Comparison of ENCODE assay signal across 12 cellular contexts in the genomic region with DNA sequence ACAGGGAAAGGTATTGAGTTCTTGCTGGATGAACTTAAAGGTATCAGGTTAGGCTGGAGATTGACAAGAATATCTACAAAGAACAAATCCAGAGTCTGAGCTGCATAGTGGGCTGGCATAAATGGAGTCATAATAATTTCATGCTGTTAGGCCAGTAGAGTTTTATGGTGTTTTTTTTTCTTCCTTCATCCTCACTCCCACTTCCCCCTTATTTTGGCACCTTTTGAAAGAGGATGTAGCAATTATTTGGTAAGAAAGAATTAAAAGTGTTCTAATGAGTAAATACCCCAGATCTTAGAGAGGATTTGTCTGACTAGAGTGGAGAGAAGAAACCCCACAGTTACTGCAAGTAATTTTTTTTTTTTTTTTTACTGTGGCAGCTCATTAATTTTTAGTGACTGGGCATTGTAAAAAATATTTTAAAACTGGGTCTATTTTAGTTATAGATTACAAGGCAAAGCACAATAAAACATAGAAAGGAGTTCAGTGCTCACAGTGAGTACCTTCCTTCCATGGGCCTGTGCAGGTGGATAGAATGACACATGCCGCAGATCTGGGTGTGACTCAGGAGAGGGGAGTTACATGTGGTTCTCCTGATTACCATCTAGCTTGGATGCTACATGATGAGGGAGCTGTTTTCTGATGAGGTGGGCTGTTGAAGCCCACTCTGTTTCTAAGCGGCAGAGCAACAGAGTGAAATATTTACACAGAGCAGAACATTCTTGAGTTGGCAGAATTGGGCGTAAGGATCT. TPM values are rescaled to one million over a fixed set of nuclear protein-coding genes. Genes with fewer than 3 reads are reported as not detected.
DNase-seq lines count a peak whose midpoint lies in the region; ATAC-seq, FAIRE-seq and TF ChIP-seq lines count a peak whose summit lies in the region.
"Had no signal": no experiment of that assay in that cellular context is flagged by ENCODE, and none has a peak within 500 bp of the region (broad histone marks: within the 10 kb centered on the region; RNA-seq: fewer than 3 reads in every experiment).

No MANE protein-coding gene starts in this region.

- TF ChIP-seq CTCF in CD14-positive monocyte (IDR thresholded peaks at IDR 0.05) (no peak), MM.1S (IDR thresholded peaks at IDR 0.05; ENCODE audit: low read length) (no peak), keratinocyte (optimal IDR thresholded peaks at IDR 0.05 in 1 of 3, IDR thresholded peaks at IDR 0.05 in 1 of 3, conservative IDR thresholded peaks at IDR 0.05 in 1 of 3; ENCODE audit: extremely low read depth in 1 of 3, insufficient read depth in 2 of 3, low read length in 3 of 3) (no peak), right lobe of liver (IDR thresholded peaks at IDR 0.05) (no peak)

- no peak overlapping the region for H2AFZ ChIP-seq in MM.1S (ENCODE audit: low read length)
- H2AFZ ChIP-seq in keratinocyte (ENCODE audit: control insufficient read depth, low read length): no peak overlapping the region

- H3K4me1 ChIP-seq in MM.1S (ENCODE audit: low read length) (peaks cover 56% of the 10 kb centered on the region), keratinocyte (ENCODE audit: control insufficient read depth, extremely low read depth, insufficient read depth, low read length) (peaks cover 70% of the 10 kb centered on the region), right lobe of liver (peaks cover 0 to 75% (median 19%) of the 10 kb centered on the region in 4 donors)

- FAIRE-seq in keratinocyte (lab: Jason Lieb, UNC) (no peak), urothelium cell line (lab: Jason Lieb, UNC) (no peak)
- FAIRE-seq: H1 had no signal

- H3K4me2 ChIP-seq in MM.1S (ENCODE audit: low read depth, low read length) (peak overlapping the region; percentile 87), keratinocyte (ENCODE audit: control insufficient read depth, extremely low read depth, insufficient read depth, low read depth, low read length) (peak overlapping the region; percentile 43)

- dilution Hi-C loops in keratinocyte (cut with MboI; ENCODE audit: extremely low pct_ligation_motif_present, low sequenced_read_pairs): no loop called here

- no peak for TF ChIP-seq POLR2A in right lobe of liver (IDR thresholded peaks at IDR 0.05)

- no peaks in the 10 kb centered on the region for H3K9me3 Mint-ChIP-seq in CD14-positive monocyte
- H3K9me3 Mint-ChIP-seq in activated CD4-positive, alpha-beta memory T cell treated with anti-CD3 and anti-CD28 coated beads, Interleukin-2, amount 10 ng/mL, durations not matched to agents 7 days and 5 days: no peaks in the 10 kb centered on the region

- DNase-seq in CD14-positive monocyte (ENCODE audit: low spot score) (no peak), MM.1S (no peak), keratinocyte (ENCODE audit: low read depth, low spot score) (no peak), H7 (no peak), right lobe of liver (no peak), SK-N-DZ (ENCODE audit: low spot score) (no peak), urothelium cell line (ENCODE audit: low spot score) (no peak)
- no peak for DNase-seq in activated CD4-positive, alpha-beta memory T cell treated with anti-CD3 and anti-CD28 coated beads, Interleukin-2, amount 10 ng/mL, durations not matched to agents 7 days and 5 days
- DNase-seq: C1 segment of cervical spinal cord, midbrain, tibial artery had no signal

- H3K36me3 ChIP-seq in MM.1S (replicated peaks; ENCODE audit: insufficient read depth, low read length) (peaks cover 8% of the 10 kb centered on the region; the same call in 1 of the 2 replicates), keratinocyte (ENCODE audit: control insufficient read depth in 2 of 2, extremely low read depth in 1 of 2, insufficient read depth in 2 of 2, low read length in 2 of 2) (peaks cover 7 to 11% of the 10 kb centered on the region in 2 experiments), H7 (replicated peaks; ENCODE audit: control insufficient read depth, insufficient read depth, low read length) (peaks cover 2% of the 10 kb centered on the region), right lobe of liver (peaks cover 0 to 4% (median 1%) of the 10 kb centered on the region in 4 donors)

- H3K79me2 ChIP-seq in MM.1S (ENCODE audit: low read length): peaks cover 91% of the 10 kb centered on the region
- peaks cover 60% of the 10 kb centered on the region for H3K79me2 ChIP-seq in keratinocyte (ENCODE audit: control insufficient read depth, insufficient read depth, low read length)

- H3K36me3 Mint-ChIP-seq in CD14-positive monocyte: peaks cover 19 to 33% of the 10 kb centered on the region in 2 donors
- H3K36me3 Mint-ChIP-seq in activated CD4-positive, alpha-beta memory T cell treated with anti-CD3 and anti-CD28 coated beads, Interleukin-2, amount 10 ng/mL, durations not matched to agents 7 days and 5 days (ENCODE audit: low read depth): peaks cover 73% of the 10 kb centered on the region

- H3K27me3 ChIP-seq in MM.1S (replicated peaks; ENCODE audit: insufficient read depth, low read length) (no peaks in the 10 kb centered on the region), keratinocyte (ENCODE audit: control insufficient read depth, extremely low read depth, insufficient read depth, low read length) (no peaks in the 10 kb centered on the region), H7 (ENCODE audit: control insufficient read depth, insufficient read depth, low read length) (peaks cover 2% of the 10 kb centered on the region; the same call in 1 of the 2 replicates), right lobe of liver (no peaks in the 10 kb centered on the region)
- H3K27me3 ChIP-seq: tibial artery had no signal

- no peaks in the 10 kb centered on the region for H4K20me1 ChIP-seq in MM.1S (ENCODE audit: insufficient read depth, low read length)
- peaks cover 3% of the 10 kb centered on the region for H4K20me1 ChIP-seq in keratinocyte (ENCODE audit: control insufficient read depth, extremely low read depth, insufficient read depth, low read length)

- 83% methylated on average over 1 of the region's 3 CpGs for whole genome bisulfite sequencing in right lobe of liver (ENCODE audit: insufficient coverage, low coverage, low lambda C conversion rate, missing lambda C conversion rate)

- H3K27ac ChIP-seq in MM.1S (ENCODE audit: low read length) (peak overlapping the region; percentile 98; the same call in 1 of the 2 replicates), keratinocyte (ENCODE audit: control insufficient read depth, insufficient read depth, low read length) (peak overlapping the region; percentile 41), right lobe of liver (no peak overlapping the region)
- H3K27ac ChIP-seq: tibial artery had no signal

- POLR2A ChIA-PET in activated CD4-positive, alpha-beta memory T cell treated with anti-CD3 and anti-CD28 coated beads, Interleukin-2, amount 10 ng/mL, durations not matched to agents 7 days and 5 days (lab: Charles Lee): interaction anchor here (0.9 to 2.3 kb wide), 7 partner anchors 66 to 214 kb away, joined by 3 to 8 read pairs (median 4); no protein-coding TSS in a partner anchor

- peak overlapping the region; percentile 82 to 92 (median 86) for H3K27ac Mint-ChIP-seq in CD14-positive monocyte
- H3K27ac Mint-ChIP-seq in activated CD4-positive, alpha-beta memory T cell treated with anti-CD3 and anti-CD28 coated beads, Interleukin-2, amount 10 ng/mL, durations not matched to agents 7 days and 5 days: peak overlapping the region; percentile 84

- peak overlapping the region; percentile 11 to 16 for H3K4me3 Mint-ChIP-seq in CD14-positive monocyte
- H3K4me3 Mint-ChIP-seq in activated CD4-positive, alpha-beta memory T cell treated with anti-CD3 and anti-CD28 coated beads, Interleukin-2, amount 10 ng/mL, durations not matched to agents 7 days and 5 days: peak overlapping the region; percentile 57

- H3F3A ChIP-seq in MM.1S (ENCODE audit: insufficient read depth, low read length): peaks cover 91% of the 10 kb centered on the region

- CTCF ChIA-PET in activated CD4-positive, alpha-beta memory T cell treated with anti-CD3 and anti-CD28 coated beads, Interleukin-2, amount 10 ng/mL, durations not matched to agents 7 days and 5 days (lab: Charles Lee): interaction anchor here (1.1 to 1.8 kb wide), 2 partner anchors 68 to 70 kb away, joined by 4 to 7 read pairs; a partner anchor contains a TSS

- H3K9me3 ChIP-seq in MM.1S (replicated peaks; ENCODE audit: insufficient read depth, low read length) (no peaks in the 10 kb centered on the region), keratinocyte (ENCODE audit: control insufficient read depth, low read depth, low read length) (no peaks in the 10 kb centered on the region), right lobe of liver (no peaks in the 10 kb centered on the region)
- H3K9me3 ChIP-seq: tibial artery had no signal

- no peak for ATAC-seq in right lobe of liver

- H3K4me3 ChIP-seq in MM.1S (ENCODE audit: low read length) (peak overlapping the region; percentile 95), keratinocyte (ENCODE audit: control insufficient read depth in 2 of 3, extremely low read depth in 1 of 3, insufficient read depth in 2 of 3, low read depth in 1 of 3, low read length in 3 of 3) (no peak overlapping the region), H7 (ENCODE audit: insufficient read depth, low read depth, low read length) (no peak overlapping the region), right lobe of liver (no peak overlapping the region)
- H3K4me3 ChIP-seq: tibial artery had no signal

- intact Hi-C loops in CD14-positive monocyte (cut with micrococcal nuclease): loop anchor here (2.0 to 10.0 kb wide), 2 partner anchors 70 to 178 kb away; a partner anchor contains a TSS
- intact Hi-C loops in right lobe of liver (cut with DNase I): no loop called here

- H3K9me2 ChIP-seq in MM.1S (replicated peaks; ENCODE audit: insufficient read depth, low read length): no peaks in the 10 kb centered on the region

- peaks cover 80% of the 10 kb centered on the region for H3K4me1 Mint-ChIP-seq in CD14-positive monocyte
- peaks cover 67% of the 10 kb centered on the region for H3K4me1 Mint-ChIP-seq in activated CD4-positive, alpha-beta memory T cell treated with anti-CD3 and anti-CD28 coated beads, Interleukin-2, amount 10 ng/mL, durations not matched to agents 7 days and 5 days

- H3K9ac ChIP-seq in MM.1S (ENCODE audit: low read length) (peak overlapping the region; percentile 100), keratinocyte (ENCODE audit: control insufficient read depth, extremely low read depth, insufficient read depth, low read length) (no peak overlapping the region)

- no peaks in the 10 kb centered on the region for H3K27me3 Mint-ChIP-seq in CD14-positive monocyte (ENCODE audit: low read depth in 3 of 3)
- no peaks in the 10 kb centered on the region for H3K27me3 Mint-ChIP-seq in activated CD4-positive, alpha-beta memory T cell treated with anti-CD3 and anti-CD28 coated beads, Interleukin-2, amount 10 ng/mL, durations not matched to agents 7 days and 5 days

- H3K9me1 ChIP-seq in keratinocyte (ENCODE audit: control insufficient read depth, extremely low read depth, insufficient read depth, low read length): no peaks in the 10 kb centered on the region

RNA-seq across cellular contexts. Expression of a gene that starts 5.2 kb away (rescaled TPM):
- polyA plus RNA-seq in CD14-positive monocyte: 10 to 100 TPM; 17.5 to 23.7 TPM
- total RNA-seq in activated CD4-positive, alpha-beta memory T cell treated with anti-CD3 and anti-CD28 coated beads, Interleukin-2, amount 10 ng/mL, durations not matched to agents 7 days and 5 days: 100 to 1,000 TPM; 148 to 150 TPM
- 52.4 to 66.8 TPM (median 65.2 TPM) in 3 replicates for polyA plus RNA-seq in keratinocyte
- polyA plus RNA-seq in keratinocyte (2011; ENCODE audit: low read depth): 15.3 TPM
- polyA plus RNA-seq in keratinocyte (2011; cell fraction: cytosol; rRNA removed): 32.2 and 50.7 TPM in 2 replicates
- polyA plus RNA-seq in keratinocyte (2011; cell fraction: nucleus; rRNA removed): 92.6 and 101 TPM in 2 replicates
- 36.0 and 41.7 TPM in 2 replicates for polyA plus RNA-seq in keratinocyte (2012; ENCODE audit: low replicate concordance)
- polyA minus RNA-seq in keratinocyte: 53.2 to 88.3 TPM (median 76.5 TPM) in 3 replicates
- polyA minus RNA-seq in keratinocyte (2011; cell fraction: cytosol; rRNA and poly(A)+ RNA removed): 126 TPM
- polyA minus RNA-seq in keratinocyte (2011; cell fraction: nucleus; rRNA and poly(A)+ RNA removed): 97.1 and 198 TPM in 2 replicates
- total RNA-seq in H7 (2014; rRNA removed; shearing (Covaris generic)): 12.6 and 13.2 TPM in 2 replicates
- total RNA-seq in right lobe of liver: 10 to 100 TPM; 40.6 to 92.7 (median 83.2) TPM
- 7.0 and 9.4 TPM in 2 replicates for polyA plus RNA-seq in SK-N-DZ (2014; cell fraction: cytosol; rRNA removed)
- polyA plus RNA-seq in SK-N-DZ (2014; cell fraction: nucleus; rRNA removed): 10.1 and 24.4 TPM in 2 replicates

Comparison
In these comparisons a context has a peak if more than half of its experiments do, and no peak if none do; other contexts are left out.
1. H3K27ac ChIP-seq: peak in MM.1S (single experiment) and keratinocyte (single experiment); none in right lobe of liver (0 of 3).
2. intact Hi-C loops: an anchor here in CD14-positive monocyte (2.0 to 10.0 kb wide); none called in right lobe of liver.